In the genomic region with DNA sequence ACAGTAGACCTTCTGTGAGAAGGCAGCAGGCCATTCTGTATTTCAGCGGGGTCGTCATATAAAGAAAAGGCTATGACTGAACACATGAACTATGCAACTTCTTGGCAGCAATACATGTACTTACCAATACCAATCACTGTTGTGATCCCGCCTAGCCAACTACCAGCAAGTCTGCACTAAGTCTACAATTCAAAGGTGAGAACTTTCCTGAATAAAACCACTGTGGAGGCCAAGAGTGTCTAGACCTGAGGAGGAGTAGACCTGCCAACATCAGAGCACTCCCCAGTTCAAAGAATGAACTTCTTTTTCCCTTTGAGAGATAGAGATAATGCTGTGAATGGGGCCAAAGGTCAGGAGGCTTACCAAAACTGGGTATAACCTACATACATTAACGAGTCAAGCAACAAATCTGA, we compare ENCODE assay signal across 9 cellular contexts.
DNase-seq lines count a peak whose midpoint lies in the region; ATAC-seq and TF ChIP-seq lines count a peak whose summit lies in the region.
"Had no signal": no experiment of that assay in that cellular context is flagged by ENCODE, and none has a peak within 500 bp of the region (broad histone marks: within the 10 kb centered on the region; RNA-seq: fewer than 3 reads in every experiment).

No MANE protein-coding gene starts in this region.

- H3K4me3 Mint-ChIP-seq in effector memory CD8-positive, alpha-beta T cell: no peak overlapping the region
- H3K4me3 Mint-ChIP-seq: activated naive CD8-positive, alpha-beta T cell had no signal

- TF ChIP-seq CTCF in AG04449 (IDR thresholded peaks at IDR 0.05; ENCODE audit: insufficient read depth, low read length, missing control alignments) (no peak), adrenal gland (IDR thresholded peaks at IDR 0.05) (no peak)

- ATAC-seq in effector memory CD8-positive, alpha-beta T cell (replicated peaks): peak; percentile 36
- ATAC-seq in HG02571 (IDR thresholded peaks at IDR 0.05; ENCODE audit: unreplicated experiment) (no peak), GM18907 (IDR thresholded peaks at IDR 0.05; ENCODE audit: unreplicated experiment) (no peak)

- H3K27me3 ChIP-seq in MG63: no peaks in the 10 kb centered on the region
- H3K27me3 ChIP-seq in adrenal gland: no peaks in the 10 kb centered on the region

- no peaks in the 10 kb centered on the region for H3K9me3 Mint-ChIP-seq in effector memory CD8-positive, alpha-beta T cell

- no peaks in the 10 kb centered on the region for H3K27me3 Mint-ChIP-seq in effector memory CD8-positive, alpha-beta T cell
- H3K27me3 Mint-ChIP-seq: activated naive CD8-positive, alpha-beta T cell had no signal

- H3K36me3 Mint-ChIP-seq in effector memory CD8-positive, alpha-beta T cell (ENCODE audit: insufficient read depth): peaks cover 23% of the 10 kb centered on the region

- intact Hi-C loops in adrenal gland (cut with DNase I): no loop called here

- WGBS in adrenal gland, 4 donors: 76 to 88% (median 82%) methylated on average over 4 of the region's 4 CpGs

- POLR2A ChIA-PET in AG04449 (lab: Yijun Ruan, JAX): interaction anchor here (0.6 kb wide), 1 partner anchor 8 kb away, joined by 3 read pairs; no protein-coding TSS in a partner anchor

- CTCF ChIA-PET in AG04449 (lab: Yijun Ruan, JAX): no interaction called here

- peak overlapping the region in 1 of 2 donors; percentile 41 for H3K27ac Mint-ChIP-seq in effector memory CD8-positive, alpha-beta T cell

- TF ChIP-seq POLR2A in adrenal gland (IDR thresholded peaks at IDR 0.05): no peak

- H3K36me3 ChIP-seq in MG63: no peaks in the 10 kb centered on the region
- H3K36me3 ChIP-seq in adrenal gland (replicated peaks in 1 of 2): no peaks in the 10 kb centered on the region

- peaks cover 49 to 83% of the 10 kb centered on the region in 2 donors for H3K4me1 Mint-ChIP-seq in effector memory CD8-positive, alpha-beta T cell (ENCODE audit: low read depth in 2 of 2)

- H3K27ac ChIP-seq in adrenal gland: no peak overlapping the region

- H3K9me3 ChIP-seq in MG63: no peaks in the 10 kb centered on the region
- H3K9me3 ChIP-seq in adrenal gland (replicated peaks in 1 of 3): no peaks in the 10 kb centered on the region

- peaks cover 6 to 43% of the 10 kb centered on the region in 2 donors for H3K4me1 ChIP-seq in adrenal gland (replicated peaks in 1 of 2)

- H3K4me3 ChIP-seq in AG04449 (ENCODE audit: low read depth, low read length) (no peak overlapping the region), MG63 (no peak overlapping the region), adrenal gland (no peak overlapping the region)

- DNase-seq in AG04449 (ENCODE audit: low read depth, low spot score): peak; percentile 61
- DNase-seq in MG63: peak; percentile 55
- DNase-seq in effector memory CD8-positive, alpha-beta T cell: no peak
- DNase-seq in myocyte (ENCODE audit: low read depth): peak; percentile 56
- DNase-seq in adrenal gland: no peak
- DNase-seq in HK-2 (ENCODE audit: unreplicated experiment): no peak

Comparison
In these comparisons a context has a peak if more than half of its experiments do, and no peak if none do; other contexts are left out.
1. DNase-seq: peak in AG04449 (single experiment), MG63 (single experiment) and myocyte (single experiment); none in effector memory CD8-positive, alpha-beta T cell (0 of 3), adrenal gland (0 of 7) and HK-2 (single experiment).